ENCODE assay signal across 17 cellular contexts in genomic region chr3:128353361-128353965, GRCh38.
"Had no signal": no experiment of that assay in that cellular context is flagged by ENCODE, and none has a peak within 500 bp of the region (broad histone marks: within the 10 kb centered on the region; RNA-seq: fewer than 3 reads in every experiment).

No MANE protein-coding gene starts in this region.

- ATAC-seq: activated naive CD4-positive, alpha-beta T cell treated with anti-CD3 and anti-CD28 coated beads, Interleukin-2, amount 50 U/mL, for 72 hours; activated T-helper 17 cell treated with anti-CD3 and anti-CD28 coated beads, Interleukin-2, amount 50 U/mL, for 72 hours; heart left ventricle; mucosa of descending colon; sciatic nerve; WTC11 had no signal

- H3K27ac ChIP-seq: colonic mucosa, esophagus squamous epithelium, heart left ventricle had no signal

- DNase-seq: activated CD8-positive, alpha-beta memory T cell treated with anti-CD3 and anti-CD28 coated beads, Interleukin-2, amount 50 U/mL, for 4 hours; activated T-cell treated with anti-CD3 and anti-CD28 coated beads, Interleukin-2, amount 50 U/mL, for 24 hours; colonic mucosa; esophagus squamous epithelium; heart left ventricle; mucosa of descending colon; stimulated activated CD4-positive, alpha-beta T cell treated with anti-CD3 and anti-CD28 coated beads, Interleukin-4, amount 100 ng/mL, for 24 hours; stimulated activated naive CD4-positive, alpha-beta T cell treated with Interleukin-2 at 50 U/mL for 16 hours; T-helper 1 cell; T-helper 9 cell had no signal

- H3K36me3 ChIP-seq: colonic mucosa had no signal

- H3K4me3 ChIP-seq: colonic mucosa, esophagus squamous epithelium, heart left ventricle, mucosa of descending colon had no signal

- H3K27me3 Mint-ChIP-seq: activated T-cell treated with anti-CD3 and anti-CD28 coated beads, Interleukin-2, amount 50 U/mL, for 24 hours; activated T-helper 17 cell treated with anti-CD3 and anti-CD28 coated beads, Interleukin-2, amount 50 U/mL, for 72 hours; central memory CD8-positive, alpha-beta T cell; memory B cell had no signal

- H3K4me3 Mint-ChIP-seq: activated T-cell treated with anti-CD3 and anti-CD28 coated beads, Interleukin-2, amount 50 U/mL, for 24 hours; activated T-helper 17 cell treated with anti-CD3 and anti-CD28 coated beads, Interleukin-2, amount 50 U/mL, for 72 hours; central memory CD8-positive, alpha-beta T cell; memory B cell; neural crest cell; WTC11 had no signal

- H3K9me3 ChIP-seq: colonic mucosa, esophagus squamous epithelium, heart left ventricle, mucosa of descending colon had no signal

- H3K36me3 Mint-ChIP-seq: activated naive CD4-positive, alpha-beta T cell treated with anti-CD3 and anti-CD28 coated beads, Interleukin-2, amount 50 U/mL, for 72 hours had no signal

- H3K27ac Mint-ChIP-seq: activated T-cell treated with anti-CD3 and anti-CD28 coated beads, Interleukin-2, amount 50 U/mL, for 24 hours; activated T-helper 17 cell treated with anti-CD3 and anti-CD28 coated beads, Interleukin-2, amount 50 U/mL, for 72 hours; memory B cell; WTC11 had no signal

- H3K4me1 ChIP-seq: colonic mucosa had no signal

- H3K27me3 ChIP-seq: colonic mucosa, esophagus squamous epithelium, heart left ventricle had no signal

- H3K9me3 Mint-ChIP-seq: activated naive CD4-positive, alpha-beta T cell treated with anti-CD3 and anti-CD28 coated beads, Interleukin-2, amount 50 U/mL, for 72 hours; activated T-cell treated with anti-CD3 and anti-CD28 coated beads, Interleukin-2, amount 50 U/mL, for 24 hours; activated T-helper 17 cell treated with anti-CD3 and anti-CD28 coated beads, Interleukin-2, amount 50 U/mL, for 72 hours; central memory CD8-positive, alpha-beta T cell; memory B cell; neural crest cell; WTC11 had no signal
